Comparison of ENCODE assay signal across 2 cellular contexts in the genomic region with DNA sequence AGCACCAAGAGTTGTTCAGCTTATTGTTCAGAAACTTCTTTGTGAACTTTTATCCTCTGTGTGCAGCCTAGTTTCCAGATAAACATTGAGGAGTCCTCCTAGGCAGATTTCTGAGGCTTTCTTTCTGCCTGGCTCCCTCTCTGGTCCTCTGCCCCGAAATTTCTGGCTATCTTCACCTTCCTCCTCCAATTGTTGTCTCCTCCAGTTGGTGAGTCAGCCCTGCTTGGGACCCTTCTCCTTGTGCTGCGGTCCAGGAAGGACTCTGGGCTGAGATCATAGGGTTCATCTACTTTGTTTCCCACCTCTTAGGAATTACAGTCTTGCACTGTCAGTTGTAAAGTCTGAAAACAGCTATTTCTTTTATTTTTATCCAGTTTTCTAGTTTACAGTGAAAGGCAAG.
TF ChIP-seq lines count a peak whose summit lies in the region.

No MANE protein-coding gene starts in this region.

TF ChIP-seq in GM23338, 12 proteins besides CTCF, POLR2A, EP300 and RAD21 (continues in another document):
- TF ChIP-seq, protein P1, sequence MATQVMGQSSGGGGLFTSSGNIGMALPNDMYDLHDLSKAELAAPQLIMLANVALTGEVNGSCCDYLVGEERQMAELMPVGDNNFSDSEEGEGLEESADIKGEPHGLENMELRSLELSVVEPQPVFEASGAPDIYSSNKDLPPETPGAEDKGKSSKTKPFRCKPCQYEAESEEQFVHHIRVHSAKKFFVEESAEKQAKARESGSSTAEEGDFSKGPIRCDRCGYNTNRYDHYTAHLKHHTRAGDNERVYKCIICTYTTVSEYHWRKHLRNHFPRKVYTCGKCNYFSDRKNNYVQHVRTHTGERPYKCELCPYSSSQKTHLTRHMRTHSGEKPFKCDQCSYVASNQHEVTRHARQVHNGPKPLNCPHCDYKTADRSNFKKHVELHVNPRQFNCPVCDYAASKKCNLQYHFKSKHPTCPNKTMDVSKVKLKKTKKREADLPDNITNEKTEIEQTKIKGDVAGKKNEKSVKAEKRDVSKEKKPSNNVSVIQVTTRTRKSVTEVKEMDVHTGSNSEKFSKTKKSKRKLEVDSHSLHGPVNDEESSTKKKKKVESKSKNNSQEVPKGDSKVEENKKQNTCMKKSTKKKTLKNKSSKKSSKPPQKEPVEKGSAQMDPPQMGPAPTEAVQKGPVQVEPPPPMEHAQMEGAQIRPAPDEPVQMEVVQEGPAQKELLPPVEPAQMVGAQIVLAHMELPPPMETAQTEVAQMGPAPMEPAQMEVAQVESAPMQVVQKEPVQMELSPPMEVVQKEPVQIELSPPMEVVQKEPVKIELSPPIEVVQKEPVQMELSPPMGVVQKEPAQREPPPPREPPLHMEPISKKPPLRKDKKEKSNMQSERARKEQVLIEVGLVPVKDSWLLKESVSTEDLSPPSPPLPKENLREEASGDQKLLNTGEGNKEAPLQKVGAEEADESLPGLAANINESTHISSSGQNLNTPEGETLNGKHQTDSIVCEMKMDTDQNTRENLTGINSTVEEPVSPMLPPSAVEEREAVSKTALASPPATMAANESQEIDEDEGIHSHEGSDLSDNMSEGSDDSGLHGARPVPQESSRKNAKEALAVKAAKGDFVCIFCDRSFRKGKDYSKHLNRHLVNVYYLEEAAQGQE (IDR thresholded peaks at IDR 0.05; ENCODE audit: unreplicated experiment): no peak
- TF ChIP-seq STAT1 (IDR thresholded peaks at IDR 0.05; ENCODE audit: unreplicated experiment) (no peak), NANOG (IDR thresholded peaks at IDR 0.05; ENCODE audit: borderline replicate concordance) (no peak), ZNF114 (CRISPR knock-in tag; IDR thresholded peaks at IDR 0.05) (no peak), CREB1 (CRISPR knock-in tag; IDR thresholded peaks at IDR 0.05; ENCODE audit: low read depth) (no peak), EZH2 (IDR thresholded peaks at IDR 0.05; ENCODE audit: low read depth, unreplicated experiment) (no peak), POLR2AphosphoS5 (IDR thresholded peaks at IDR 0.05; ENCODE audit: low read depth) (no peak), ZNF331 (CRISPR knock-in tag; IDR thresholded peaks at IDR 0.05; ENCODE audit: low read depth) (no peak)
- TF ChIP-seq, protein P2, sequence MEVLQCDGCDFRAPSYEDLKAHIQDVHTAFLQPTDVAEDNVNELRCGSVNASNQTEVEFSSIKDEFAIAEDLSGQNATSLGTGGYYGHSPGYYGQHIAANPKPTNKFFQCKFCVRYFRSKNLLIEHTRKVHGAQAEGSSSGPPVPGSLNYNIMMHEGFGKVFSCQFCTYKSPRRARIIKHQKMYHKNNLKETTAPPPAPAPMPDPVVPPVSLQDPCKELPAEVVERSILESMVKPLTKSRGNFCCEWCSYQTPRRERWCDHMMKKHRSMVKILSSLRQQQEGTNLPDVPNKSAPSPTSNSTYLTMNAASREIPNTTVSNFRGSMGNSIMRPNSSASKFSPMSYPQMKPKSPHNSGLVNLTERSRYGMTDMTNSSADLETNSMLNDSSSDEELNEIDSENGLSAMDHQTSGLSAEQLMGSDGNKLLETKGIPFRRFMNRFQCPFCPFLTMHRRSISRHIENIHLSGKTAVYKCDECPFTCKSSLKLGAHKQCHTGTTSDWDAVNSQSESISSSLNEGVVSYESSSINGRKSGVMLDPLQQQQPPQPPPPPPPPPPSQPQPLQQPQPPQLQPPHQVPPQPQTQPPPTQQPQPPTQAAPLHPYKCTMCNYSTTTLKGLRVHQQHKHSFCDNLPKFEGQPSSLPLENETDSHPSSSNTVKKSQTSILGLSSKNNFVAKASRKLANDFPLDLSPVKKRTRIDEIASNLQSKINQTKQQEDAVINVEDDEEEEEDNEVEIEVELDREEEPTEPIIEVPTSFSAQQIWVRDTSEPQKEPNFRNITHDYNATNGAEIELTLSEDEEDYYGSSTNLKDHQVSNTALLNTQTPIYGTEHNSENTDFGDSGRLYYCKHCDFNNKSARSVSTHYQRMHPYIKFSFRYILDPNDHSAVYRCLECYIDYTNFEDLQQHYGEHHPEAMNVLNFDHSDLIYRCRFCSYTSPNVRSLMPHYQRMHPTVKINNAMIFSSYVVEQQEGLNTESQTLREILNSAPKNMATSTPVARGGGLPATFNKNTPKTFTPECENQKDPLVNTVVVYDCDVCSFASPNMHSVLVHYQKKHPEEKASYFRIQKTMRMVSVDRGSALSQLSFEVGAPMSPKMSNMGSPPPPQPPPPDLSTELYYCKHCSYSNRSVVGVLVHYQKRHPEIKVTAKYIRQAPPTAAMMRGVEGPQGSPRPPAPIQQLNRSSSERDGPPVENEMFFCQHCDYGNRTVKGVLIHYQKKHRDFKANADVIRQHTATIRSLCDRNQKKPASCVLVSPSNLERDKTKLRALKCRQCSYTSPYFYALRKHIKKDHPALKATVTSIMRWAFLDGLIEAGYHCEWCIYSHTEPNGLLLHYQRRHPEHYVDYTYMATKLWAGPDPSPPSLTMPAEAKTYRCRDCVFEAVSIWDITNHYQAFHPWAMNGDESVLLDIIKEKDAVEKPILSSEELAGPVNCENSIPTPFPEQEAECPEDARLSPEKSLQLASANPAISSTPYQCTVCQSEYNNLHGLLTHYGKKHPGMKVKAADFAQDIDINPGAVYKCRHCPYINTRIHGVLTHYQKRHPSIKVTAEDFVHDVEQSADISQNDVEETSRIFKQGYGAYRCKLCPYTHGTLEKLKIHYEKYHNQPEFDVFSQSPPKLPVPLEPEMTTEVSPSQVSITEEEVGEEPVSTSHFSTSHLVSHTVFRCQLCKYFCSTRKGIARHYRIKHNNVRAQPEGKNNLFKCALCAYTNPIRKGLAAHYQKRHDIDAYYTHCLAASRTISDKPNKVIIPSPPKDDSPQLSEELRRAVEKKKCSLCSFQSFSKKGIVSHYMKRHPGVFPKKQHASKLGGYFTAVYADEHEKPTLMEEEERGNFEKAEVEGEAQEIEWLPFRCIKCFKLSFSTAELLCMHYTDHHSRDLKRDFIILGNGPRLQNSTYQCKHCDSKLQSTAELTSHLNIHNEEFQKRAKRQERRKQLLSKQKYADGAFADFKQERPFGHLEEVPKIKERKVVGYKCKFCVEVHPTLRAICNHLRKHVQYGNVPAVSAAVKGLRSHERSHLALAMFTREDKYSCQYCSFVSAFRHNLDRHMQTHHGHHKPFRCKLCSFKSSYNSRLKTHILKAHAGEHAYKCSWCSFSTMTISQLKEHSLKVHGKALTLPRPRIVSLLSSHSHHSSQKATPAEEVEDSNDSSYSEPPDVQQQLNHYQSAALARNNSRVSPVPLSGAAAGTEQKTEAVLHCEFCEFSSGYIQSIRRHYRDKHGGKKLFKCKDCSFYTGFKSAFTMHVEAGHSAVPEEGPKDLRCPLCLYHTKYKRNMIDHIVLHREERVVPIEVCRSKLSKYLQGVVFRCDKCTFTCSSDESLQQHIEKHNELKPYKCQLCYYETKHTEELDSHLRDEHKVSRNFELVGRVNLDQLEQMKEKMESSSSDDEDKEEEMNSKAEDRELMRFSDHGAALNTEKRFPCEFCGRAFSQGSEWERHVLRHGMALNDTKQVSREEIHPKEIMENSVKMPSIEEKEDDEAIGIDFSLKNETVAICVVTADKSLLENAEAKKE (CRISPR knock-in tag; IDR thresholded peaks at IDR 0.05): no peak
- TF ChIP-seq, protein P3, sequence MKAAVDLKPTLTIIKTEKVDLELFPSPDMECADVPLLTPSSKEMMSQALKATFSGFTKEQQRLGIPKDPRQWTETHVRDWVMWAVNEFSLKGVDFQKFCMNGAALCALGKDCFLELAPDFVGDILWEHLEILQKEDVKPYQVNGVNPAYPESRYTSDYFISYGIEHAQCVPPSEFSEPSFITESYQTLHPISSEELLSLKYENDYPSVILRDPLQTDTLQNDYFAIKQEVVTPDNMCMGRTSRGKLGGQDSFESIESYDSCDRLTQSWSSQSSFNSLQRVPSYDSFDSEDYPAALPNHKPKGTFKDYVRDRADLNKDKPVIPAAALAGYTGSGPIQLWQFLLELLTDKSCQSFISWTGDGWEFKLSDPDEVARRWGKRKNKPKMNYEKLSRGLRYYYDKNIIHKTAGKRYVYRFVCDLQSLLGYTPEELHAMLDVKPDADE (IDR thresholded peaks at IDR 0.05): no peak

TF ChIP-seq in WTC11, 78 proteins besides CTCF, POLR2A, EP300 and RAD21:
- TF ChIP-seq, protein P4, sequence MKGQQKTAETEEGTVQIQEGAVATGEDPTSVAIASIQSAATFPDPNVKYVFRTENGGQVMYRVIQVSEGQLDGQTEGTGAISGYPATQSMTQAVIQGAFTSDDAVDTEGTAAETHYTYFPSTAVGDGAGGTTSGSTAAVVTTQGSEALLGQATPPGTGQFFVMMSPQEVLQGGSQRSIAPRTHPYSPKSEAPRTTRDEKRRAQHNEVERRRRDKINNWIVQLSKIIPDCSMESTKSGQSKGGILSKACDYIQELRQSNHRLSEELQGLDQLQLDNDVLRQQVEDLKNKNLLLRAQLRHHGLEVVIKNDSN (CRISPR knock-in tag; IDR thresholded peaks at IDR 0.05): no peak
- TF ChIP-seq JAZF1 (CRISPR knock-in tag; IDR thresholded peaks at IDR 0.05): no peak
- TF ChIP-seq, protein P5, sequence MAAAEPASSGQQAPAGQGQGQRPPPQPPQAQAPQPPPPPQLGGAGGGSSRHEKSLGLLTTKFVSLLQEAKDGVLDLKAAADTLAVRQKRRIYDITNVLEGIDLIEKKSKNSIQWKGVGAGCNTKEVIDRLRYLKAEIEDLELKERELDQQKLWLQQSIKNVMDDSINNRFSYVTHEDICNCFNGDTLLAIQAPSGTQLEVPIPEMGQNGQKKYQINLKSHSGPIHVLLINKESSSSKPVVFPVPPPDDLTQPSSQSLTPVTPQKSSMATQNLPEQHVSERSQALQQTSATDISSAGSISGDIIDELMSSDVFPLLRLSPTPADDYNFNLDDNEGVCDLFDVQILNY (CRISPR knock-in tag; IDR thresholded peaks at IDR 0.05): no peak
- no peak for TF ChIP-seq FOXK1 (CRISPR knock-in tag; IDR thresholded peaks at IDR 0.05)
- no peak for TF ChIP-seq ZNF219 (CRISPR knock-in tag; IDR thresholded peaks at IDR 0.05; ENCODE audit: borderline replicate concordance)
- TF ChIP-seq ZNF416 (CRISPR knock-in tag; IDR thresholded peaks at IDR 0.05): no peak
- TF ChIP-seq, protein P6, sequence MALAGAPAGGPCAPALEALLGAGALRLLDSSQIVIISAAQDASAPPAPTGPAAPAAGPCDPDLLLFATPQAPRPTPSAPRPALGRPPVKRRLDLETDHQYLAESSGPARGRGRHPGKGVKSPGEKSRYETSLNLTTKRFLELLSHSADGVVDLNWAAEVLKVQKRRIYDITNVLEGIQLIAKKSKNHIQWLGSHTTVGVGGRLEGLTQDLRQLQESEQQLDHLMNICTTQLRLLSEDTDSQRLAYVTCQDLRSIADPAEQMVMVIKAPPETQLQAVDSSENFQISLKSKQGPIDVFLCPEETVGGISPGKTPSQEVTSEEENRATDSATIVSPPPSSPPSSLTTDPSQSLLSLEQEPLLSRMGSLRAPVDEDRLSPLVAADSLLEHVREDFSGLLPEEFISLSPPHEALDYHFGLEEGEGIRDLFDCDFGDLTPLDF (CRISPR knock-in tag; IDR thresholded peaks at IDR 0.05): no peak
- TF ChIP-seq, protein P7, sequence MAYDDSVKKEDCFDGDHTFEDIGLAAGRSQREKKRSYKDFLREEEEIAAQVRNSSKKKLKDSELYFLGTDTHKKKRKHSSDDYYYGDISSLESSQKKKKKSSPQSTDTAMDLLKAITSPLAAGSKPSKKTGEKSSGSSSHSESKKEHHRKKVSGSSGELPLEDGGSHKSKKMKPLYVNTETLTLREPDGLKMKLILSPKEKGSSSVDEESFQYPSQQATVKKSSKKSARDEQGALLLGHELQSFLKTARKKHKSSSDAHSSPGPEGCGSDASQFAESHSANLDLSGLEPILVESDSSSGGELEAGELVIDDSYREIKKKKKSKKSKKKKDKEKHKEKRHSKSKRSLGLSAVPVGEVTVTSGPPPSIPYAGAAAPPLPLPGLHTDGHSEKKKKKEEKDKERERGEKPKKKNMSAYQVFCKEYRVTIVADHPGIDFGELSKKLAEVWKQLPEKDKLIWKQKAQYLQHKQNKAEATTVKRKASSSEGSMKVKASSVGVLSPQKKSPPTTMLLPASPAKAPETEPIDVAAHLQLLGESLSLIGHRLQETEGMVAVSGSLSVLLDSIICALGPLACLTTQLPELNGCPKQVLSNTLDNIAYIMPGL (CRISPR knock-in tag; IDR thresholded peaks at IDR 0.05): no peak
- no peak for TF ChIP-seq ETV6 (CRISPR knock-in tag; IDR thresholded peaks at IDR 0.05)
- TF ChIP-seq, protein P8, sequence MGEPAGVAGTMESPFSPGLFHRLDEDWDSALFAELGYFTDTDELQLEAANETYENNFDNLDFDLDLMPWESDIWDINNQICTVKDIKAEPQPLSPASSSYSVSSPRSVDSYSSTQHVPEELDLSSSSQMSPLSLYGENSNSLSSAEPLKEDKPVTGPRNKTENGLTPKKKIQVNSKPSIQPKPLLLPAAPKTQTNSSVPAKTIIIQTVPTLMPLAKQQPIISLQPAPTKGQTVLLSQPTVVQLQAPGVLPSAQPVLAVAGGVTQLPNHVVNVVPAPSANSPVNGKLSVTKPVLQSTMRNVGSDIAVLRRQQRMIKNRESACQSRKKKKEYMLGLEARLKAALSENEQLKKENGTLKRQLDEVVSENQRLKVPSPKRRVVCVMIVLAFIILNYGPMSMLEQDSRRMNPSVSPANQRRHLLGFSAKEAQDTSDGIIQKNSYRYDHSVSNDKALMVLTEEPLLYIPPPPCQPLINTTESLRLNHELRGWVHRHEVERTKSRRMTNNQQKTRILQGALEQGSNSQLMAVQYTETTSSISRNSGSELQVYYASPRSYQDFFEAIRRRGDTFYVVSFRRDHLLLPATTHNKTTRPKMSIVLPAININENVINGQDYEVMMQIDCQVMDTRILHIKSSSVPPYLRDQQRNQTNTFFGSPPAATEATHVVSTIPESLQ (CRISPR knock-in tag; IDR thresholded peaks at IDR 0.05): no peak
- TF ChIP-seq, protein P9, sequence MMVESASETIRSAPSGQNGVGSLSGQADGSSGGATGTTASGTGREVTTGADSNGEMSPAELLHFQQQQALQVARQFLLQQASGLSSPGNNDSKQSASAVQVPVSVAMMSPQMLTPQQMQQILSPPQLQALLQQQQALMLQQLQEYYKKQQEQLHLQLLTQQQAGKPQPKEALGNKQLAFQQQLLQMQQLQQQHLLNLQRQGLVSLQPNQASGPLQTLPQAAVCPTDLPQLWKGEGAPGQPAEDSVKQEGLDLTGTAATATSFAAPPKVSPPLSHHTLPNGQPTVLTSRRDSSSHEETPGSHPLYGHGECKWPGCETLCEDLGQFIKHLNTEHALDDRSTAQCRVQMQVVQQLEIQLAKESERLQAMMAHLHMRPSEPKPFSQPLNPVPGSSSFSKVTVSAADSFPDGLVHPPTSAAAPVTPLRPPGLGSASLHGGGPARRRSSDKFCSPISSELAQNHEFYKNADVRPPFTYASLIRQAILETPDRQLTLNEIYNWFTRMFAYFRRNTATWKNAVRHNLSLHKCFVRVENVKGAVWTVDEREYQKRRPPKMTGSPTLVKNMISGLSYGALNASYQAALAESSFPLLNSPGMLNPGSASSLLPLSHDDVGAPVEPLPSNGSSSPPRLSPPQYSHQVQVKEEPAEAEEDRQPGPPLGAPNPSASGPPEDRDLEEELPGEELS (CRISPR knock-in tag; IDR thresholded peaks at IDR 0.05): no peak
- TF ChIP-seq, protein P10, sequence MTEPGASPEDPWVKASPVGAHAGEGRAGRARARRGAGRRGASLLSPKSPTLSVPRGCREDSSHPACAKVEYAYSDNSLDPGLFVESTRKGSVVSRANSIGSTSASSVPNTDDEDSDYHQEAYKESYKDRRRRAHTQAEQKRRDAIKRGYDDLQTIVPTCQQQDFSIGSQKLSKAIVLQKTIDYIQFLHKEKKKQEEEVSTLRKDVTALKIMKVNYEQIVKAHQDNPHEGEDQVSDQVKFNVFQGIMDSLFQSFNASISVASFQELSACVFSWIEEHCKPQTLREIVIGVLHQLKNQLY (CRISPR knock-in tag; IDR thresholded peaks at IDR 0.05): no peak
- no peak for TF ChIP-seq ZNF263 (CRISPR knock-in tag; IDR thresholded peaks at IDR 0.05; ENCODE audit: low read depth)
- TF ChIP-seq GTF2I (CRISPR knock-in tag; conservative IDR thresholded peaks at IDR 0.05): no peak
- TF ChIP-seq JUN (CRISPR knock-in tag; IDR thresholded peaks at IDR 0.05): no peak
- TF ChIP-seq, protein P11, sequence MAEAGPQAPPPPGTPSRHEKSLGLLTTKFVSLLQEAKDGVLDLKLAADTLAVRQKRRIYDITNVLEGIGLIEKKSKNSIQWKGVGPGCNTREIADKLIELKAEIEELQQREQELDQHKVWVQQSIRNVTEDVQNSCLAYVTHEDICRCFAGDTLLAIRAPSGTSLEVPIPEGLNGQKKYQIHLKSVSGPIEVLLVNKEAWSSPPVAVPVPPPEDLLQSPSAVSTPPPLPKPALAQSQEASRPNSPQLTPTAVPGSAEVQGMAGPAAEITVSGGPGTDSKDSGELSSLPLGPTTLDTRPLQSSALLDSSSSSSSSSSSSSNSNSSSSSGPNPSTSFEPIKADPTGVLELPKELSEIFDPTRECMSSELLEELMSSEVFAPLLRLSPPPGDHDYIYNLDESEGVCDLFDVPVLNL (CRISPR knock-in tag; IDR thresholded peaks at IDR 0.05; ENCODE audit: borderline replicate concordance, low read depth): no peak
